12 cellular contexts compared by ENCODE assay signal in genomic region chr1:47998396-47998990, GRCh38. TPM values are rescaled to one million over a fixed set of nuclear protein-coding genes. Genes with fewer than 3 reads are reported as not detected.
"Had no signal": no experiment of that assay in that cellular context is flagged by ENCODE, and none has a peak within 500 bp of the region (broad histone marks: within the 10 kb centered on the region; RNA-seq: fewer than 3 reads in every experiment).

No MANE protein-coding gene starts in this region.

- H3K27ac Mint-ChIP-seq: activated T-helper 2 cell treated with anti-CD3 and anti-CD28 coated beads, Interferon-gamma antibody, Interleukin-2, Interleukin-4, amounts not matched to agents 10 μg/mL and 5 μg/mL and 100 μg/mL, durations not matched to agents 14 hours and 24 hours and 36 hours; natural killer cell treated with Interleukin-12 subunit alpha and Interleukin-12 subunit beta and Interleukin-15 and Interleukin-18, amount 100 ng/mL, for 72 hours had no signal

- H3K27me3 ChIP-seq: pancreas, testis had no signal

- H3K36me3 ChIP-seq: esophagus squamous epithelium, pancreas had no signal

- H3K36me3 Mint-ChIP-seq: natural killer cell treated with Interleukin-12 subunit alpha and Interleukin-12 subunit beta and Interleukin-15 and Interleukin-18, amount 100 ng/mL, for 72 hours had no signal

- H3K27ac ChIP-seq: esophagus squamous epithelium, pancreas, testis had no signal

- H3K9me3 Mint-ChIP-seq: activated T-helper 2 cell treated with anti-CD3 and anti-CD28 coated beads, Interferon-gamma antibody, Interleukin-2, Interleukin-4, amounts not matched to agents 10 μg/mL and 5 μg/mL and 100 μg/mL, durations not matched to agents 14 hours and 24 hours and 36 hours; natural killer cell treated with Interleukin-12 subunit alpha and Interleukin-12 subunit beta and Interleukin-15 and Interleukin-18, amount 100 ng/mL, for 72 hours; stimulated activated naive CD8-positive, alpha-beta T cell treated with anti-CD3 and anti-CD28 coated beads, Interleukin-15, amount 100 ng/mL, for 72 hours had no signal

- DNase-seq: activated CD4-positive, alpha-beta T cell treated with anti-CD3 and anti-CD28 coated beads, Interleukin-2, amount 50 U/mL, for 1 hour; activated naive CD4-positive, alpha-beta T cell treated with anti-CD3 and anti-CD28 coated beads, Interleukin-2, amount 50 U/mL, for 16 hours; esophagus squamous epithelium; foreskin fibroblast; stimulated activated CD4-positive, alpha-beta T cell treated with anti-CD3 and anti-CD28 coated beads, Interleukin-4, amount 100 ng/mL, for 4 hours; testis had no signal

- H3K9me3 ChIP-seq: esophagus squamous epithelium, pancreas, testis had no signal

RNA-seq across cellular contexts. Expression of gene TRABD2B, which starts 1.3 kb away (rescaled TPM):
- total RNA-seq: activated CD8-positive, alpha-beta memory T cell treated with anti-CD3 and anti-CD28 coated beads for 36 hours; activated T-helper 2 cell treated with anti-CD3 and anti-CD28 coated beads, Interferon-gamma antibody, Interleukin-2, Interleukin-4, amounts not matched to agents 10 μg/mL and 5 μg/mL and 100 μg/mL, durations not matched to agents 14 hours and 24 hours and 36 hours; natural killer cell treated with Interleukin-12 subunit alpha and Interleukin-12 subunit beta and Interleukin-15 and Interleukin-18, amount 100 ng/mL, for 72 hours; T-helper 2 cell treated with Interferon-gamma antibody and Interleukin-4, amounts not matched to agents 100 ng/mL and 5 ng/mL, for 36 hours had no signal
